ENCODE assay signal across 8 cellular contexts in genomic region chr5:132459983-132460834, GRCh38.
A peak's percentile ranks its signal among the peaks of the same experiment; 100 is the strongest.
DNase-seq lines count a peak whose midpoint lies in the region; ATAC-seq and TF ChIP-seq lines count a peak whose summit lies in the region.

No MANE protein-coding gene starts in this region.

- H3K27me3 Mint-ChIP-seq in nephron progenitor cell (ENCODE audit: low read depth, poor library complexity): peaks cover 9% of the 10 kb centered on the region

- peaks cover 51% of the 10 kb centered on the region for H3K4me1 Mint-ChIP-seq in nephron progenitor cell

- no peaks in the 10 kb centered on the region for H3K9me3 Mint-ChIP-seq in nephron progenitor cell

- H3K9me3 ChIP-seq in effector memory CD4-positive, alpha-beta T cell (ENCODE audit: control insufficient read depth, low read length): no peaks in the 10 kb centered on the region

- no peak overlapping the region for H3K27ac Mint-ChIP-seq in nephron progenitor cell

- ATAC-seq in GM18858 (IDR thresholded peaks at IDR 0.05; ENCODE audit: unreplicated experiment): no peak

- H3K27ac ChIP-seq in effector memory CD4-positive, alpha-beta T cell (ENCODE audit: insufficient read depth, low read length, poor library complexity, severe bottlenecking): peak overlapping the region; percentile 62
- H3K27ac ChIP-seq in skin epidermis: peak overlapping the region in 14 of 21 experiments; percentile 10 to 98 (median 74)

- H3K4me3 Mint-ChIP-seq in nephron progenitor cell: no peak overlapping the region

- DNase-seq in SIG-M5 treated with dmso at 0.1 percent for 504 hours (lab: John Stamatoyannopoulos, UW; ENCODE audit: unreplicated experiment) (peak; percentile 68), SIG-M5 (lab: John Stamatoyannopoulos, UW) (no peak), NOMO-1 (lab: John Stamatoyannopoulos, UW; ENCODE audit: unreplicated experiment in 2 of 2) (peak; percentile 38 to 65), nephron progenitor cell (no peak), GM10248 (ENCODE audit: extremely low spot score) (no peak)
- DNase-seq in effector memory CD4-positive, alpha-beta T cell: no peak

- H3K4me1 ChIP-seq in effector memory CD4-positive, alpha-beta T cell (ENCODE audit: control insufficient read depth, insufficient read depth, low read length, poor library complexity, severe bottlenecking): peaks cover 81% of the 10 kb centered on the region

- H3K4me3 ChIP-seq in effector memory CD4-positive, alpha-beta T cell (ENCODE audit: insufficient read depth, low read depth, low read length, poor library complexity, severe bottlenecking): no peak overlapping the region
- no peak overlapping the region for H3K4me3 ChIP-seq in skin epidermis

- no peaks in the 10 kb centered on the region for H3K27me3 ChIP-seq in effector memory CD4-positive, alpha-beta T cell (replicated peaks; ENCODE audit: control insufficient read depth, insufficient read depth, low read length, poor library complexity, severe bottlenecking)

- TF ChIP-seq CTCF in nephron progenitor cell (IDR thresholded peaks at IDR 0.05): no peak
- no peak for TF ChIP-seq CTCF in GM10248 (IDR thresholded peaks at IDR 0.05; ENCODE audit: control extremely low read depth, extremely low read depth, low read depth, missing control alignments)

- POLR2A ChIA-PET in GM10248 (lab: Yijun Ruan, JAX): interaction anchor here (1.6 kb wide), 1 partner anchor 19 kb away, joined by 7 read pairs; no protein-coding TSS in a partner anchor

- no peaks in the 10 kb centered on the region for H3K36me3 ChIP-seq in effector memory CD4-positive, alpha-beta T cell (ENCODE audit: control insufficient read depth, insufficient read depth, low read length)

- CTCF ChIA-PET in GM10248 (lab: Yijun Ruan, JAX): interaction anchor here (3.5 to 8.7 kb wide), 6 partner anchors 6 to 41 kb away, joined by 14 to 104 read pairs (median 28); no protein-coding TSS in a partner anchor

- no peaks in the 10 kb centered on the region for H3K36me3 Mint-ChIP-seq in nephron progenitor cell (ENCODE audit: low read depth)

Comparison
In these comparisons a context has a peak if more than half of its experiments do, and no peak if none do; other contexts are left out.
1. DNase-seq: peak in SIG-M5 treated with dmso at 0.1 percent for 504 hours (single experiment) and NOMO-1 (2 of 2); none in SIG-M5 (single experiment), effector memory CD4-positive, alpha-beta T cell (0 of 3), nephron progenitor cell (single experiment) and GM10248 (single experiment).